ENCODE assay signal across 6 cellular contexts in genomic region chr19:1904385-1905070, GRCh38. TPM values are rescaled to one million over a fixed set of nuclear protein-coding genes. Genes with fewer than 3 reads are reported as not detected.
DNase-seq lines count a peak whose midpoint lies in the region; ATAC-seq lines count a peak whose summit lies in the region.

No MANE protein-coding gene starts in this region.

- DNase-seq in NCI-H2171 (lab: John Stamatoyannopoulos, UW) (peak; percentile 6), NCI-H2171 treated with DMSO at 0.1 percent for 48 hours (lab: John Stamatoyannopoulos, UW) (no peak), NCI-H2227 (lab: John Stamatoyannopoulos, UW; ENCODE audit: unreplicated experiment) (peak; percentile 54), HuH-7.5 (ENCODE audit: low spot score) (no peak)

- H3K4me1 Mint-ChIP-seq in stimulated activated memory B cell treated with anti-CD40 and anti-IgM and Interleukin-4, amounts not matched to agents 10 μg/mL and 1 μg/mL and 100 μg/mL, for 72 hours = peaks cover 67% of the 10 kb centered on the region

- peak overlapping the region; percentile 87 for H3K27ac Mint-ChIP-seq in stimulated activated memory B cell treated with anti-CD40 and anti-IgM and Interleukin-4, amounts not matched to agents 10 μg/mL and 1 μg/mL and 100 μg/mL, for 72 hours

- H3K27me3 Mint-ChIP-seq in stimulated activated memory B cell treated with anti-CD40 and anti-IgM and Interleukin-4, amounts not matched to agents 10 μg/mL and 1 μg/mL and 100 μg/mL, for 72 hours = no peaks in the 10 kb centered on the region

- peak; percentile 63 for ATAC-seq in esophagus mucosa
- peak; percentile 50 for ATAC-seq in stimulated activated memory B cell treated with anti-CD40 and anti-IgM and Interleukin-4, amounts not matched to agents 10 μg/mL and 1 μg/mL and 100 μg/mL, for 72 hours

- no peaks in the 10 kb centered on the region for H3K9me3 Mint-ChIP-seq in stimulated activated memory B cell treated with anti-CD40 and anti-IgM and Interleukin-4, amounts not matched to agents 10 μg/mL and 1 μg/mL and 100 μg/mL, for 72 hours

- H3K4me3 Mint-ChIP-seq in stimulated activated memory B cell treated with anti-CD40 and anti-IgM and Interleukin-4, amounts not matched to agents 10 μg/mL and 1 μg/mL and 100 μg/mL, for 72 hours = peak overlapping the region; percentile 93

- H3K36me3 Mint-ChIP-seq in stimulated activated memory B cell treated with anti-CD40 and anti-IgM and Interleukin-4, amounts not matched to agents 10 μg/mL and 1 μg/mL and 100 μg/mL, for 72 hours = no peaks in the 10 kb centered on the region

RNA-seq across cellular contexts. Expression of gene ADAT3, which starts 0.7 kb away (rescaled TPM):
- 5.5 TPM for total RNA-seq in esophagus mucosa

RNA-seq across cellular contexts. Expression of gene SCAMP4, which starts 0.7 kb away (rescaled TPM):
- total RNA-seq in esophagus mucosa = 45.6 TPM

RNA-seq across cellular contexts. Expression of gene ABHD17A, which starts 19.2 kb away (rescaled TPM):
- 50.9 TPM for total RNA-seq in esophagus mucosa

RNA-seq across cellular contexts. Expression of gene CSNK1G2, which starts 36.4 kb away (rescaled TPM):
- total RNA-seq in esophagus mucosa = 38.8 TPM

RNA-seq across cellular contexts. Expression of gene KLF16, which starts 41.1 kb away (rescaled TPM):
- total RNA-seq in esophagus mucosa = 23.4 TPM

Comparison
In these comparisons a context has a peak if more than half of its experiments do, and no peak if none do; other contexts are left out.
1. DNase-seq: peak in NCI-H2171 (single experiment) and NCI-H2227 (single experiment); none in NCI-H2171 treated with DMSO at 0.1 percent for 48 hours (single experiment) and HuH-7.5 (single experiment).